Comparison of ENCODE assay signal across 11 cellular contexts in the genomic region with DNA sequence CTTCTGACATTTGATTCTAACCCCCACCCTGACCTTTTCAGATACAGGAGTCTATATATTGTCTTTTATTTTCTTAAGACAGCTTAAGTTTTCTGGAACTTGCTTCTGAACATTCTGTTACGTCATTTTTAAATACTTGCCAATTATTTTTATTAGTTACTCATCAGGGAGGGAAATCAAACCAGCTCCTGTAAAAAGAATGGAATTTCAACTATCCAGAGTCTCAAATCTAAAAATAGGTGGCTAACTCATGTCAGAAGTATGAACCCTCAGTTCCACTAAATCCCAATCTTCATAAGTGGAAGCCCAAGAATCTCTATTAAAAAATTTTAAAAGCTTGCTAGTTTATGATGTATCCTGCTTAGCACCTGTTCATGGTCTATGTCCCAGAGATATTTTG.
DNase-seq lines count a peak whose midpoint lies in the region; ATAC-seq lines count a peak whose summit lies in the region.
"Had no signal": no experiment of that assay in that cellular context is flagged by ENCODE, and none has a peak within 500 bp of the region (broad histone marks: within the 10 kb centered on the region; RNA-seq: fewer than 3 reads in every experiment).

No MANE protein-coding gene starts in this region.

- DNase-seq in GM03348 (ENCODE audit: low spot score) (peak; percentile 80), amniotic stem cell (lab: John Stamatoyannopoulos, UW) (peak; percentile 59), fibroblast of the conjunctiva (ENCODE audit: low read depth) (peak; percentile 40), skeletal muscle cell (ENCODE audit: low read depth) (peak; percentile 39)
- DNase-seq: activated CD4-positive, alpha-beta T cell treated with anti-CD3 and anti-CD28 coated beads, Interleukin-2, amount 50 U/mL, for 4 hours; COR-L47; naive B cell; sigmoid colon had no signal

- H3K4me3 ChIP-seq in skeletal muscle cell (ENCODE audit: low read depth, low read length), result no peak overlapping the region
- H3K4me3 ChIP-seq: sigmoid colon had no signal

- ATAC-seq in HG03460 (IDR thresholded peaks at IDR 0.05; ENCODE audit: unreplicated experiment), result no peak
- ATAC-seq in HG02588 (IDR thresholded peaks at IDR 0.05; ENCODE audit: unreplicated experiment), result no peak
- no peak for ATAC-seq in HG03159 (IDR thresholded peaks at IDR 0.05; ENCODE audit: unreplicated experiment)
